Comparison of ENCODE assay signal across 1 cellular context in genomic region chr2:54947596-54948519, GRCh38.
TF ChIP-seq lines count a peak whose summit lies in the region.

No MANE protein-coding gene starts in this region.

TF ChIP-seq in HEK293, 187 proteins besides CTCF, POLR2A, EP300 and RAD21:
- no peak for TF ChIP-seq AEBP2 (tag by site-specific recombination; IDR thresholded peaks at IDR 0.05; ENCODE audit: borderline replicate concordance)
- TF ChIP-seq EGR2 (tag by site-specific recombination; IDR thresholded peaks at IDR 0.05; ENCODE audit: low read depth): 0 out of 2 replicates have a peak, but pooled peaks have one; percentile 6
TF ChIP-seq in HEK293: peak in this region for 1.
